In the genomic region with DNA sequence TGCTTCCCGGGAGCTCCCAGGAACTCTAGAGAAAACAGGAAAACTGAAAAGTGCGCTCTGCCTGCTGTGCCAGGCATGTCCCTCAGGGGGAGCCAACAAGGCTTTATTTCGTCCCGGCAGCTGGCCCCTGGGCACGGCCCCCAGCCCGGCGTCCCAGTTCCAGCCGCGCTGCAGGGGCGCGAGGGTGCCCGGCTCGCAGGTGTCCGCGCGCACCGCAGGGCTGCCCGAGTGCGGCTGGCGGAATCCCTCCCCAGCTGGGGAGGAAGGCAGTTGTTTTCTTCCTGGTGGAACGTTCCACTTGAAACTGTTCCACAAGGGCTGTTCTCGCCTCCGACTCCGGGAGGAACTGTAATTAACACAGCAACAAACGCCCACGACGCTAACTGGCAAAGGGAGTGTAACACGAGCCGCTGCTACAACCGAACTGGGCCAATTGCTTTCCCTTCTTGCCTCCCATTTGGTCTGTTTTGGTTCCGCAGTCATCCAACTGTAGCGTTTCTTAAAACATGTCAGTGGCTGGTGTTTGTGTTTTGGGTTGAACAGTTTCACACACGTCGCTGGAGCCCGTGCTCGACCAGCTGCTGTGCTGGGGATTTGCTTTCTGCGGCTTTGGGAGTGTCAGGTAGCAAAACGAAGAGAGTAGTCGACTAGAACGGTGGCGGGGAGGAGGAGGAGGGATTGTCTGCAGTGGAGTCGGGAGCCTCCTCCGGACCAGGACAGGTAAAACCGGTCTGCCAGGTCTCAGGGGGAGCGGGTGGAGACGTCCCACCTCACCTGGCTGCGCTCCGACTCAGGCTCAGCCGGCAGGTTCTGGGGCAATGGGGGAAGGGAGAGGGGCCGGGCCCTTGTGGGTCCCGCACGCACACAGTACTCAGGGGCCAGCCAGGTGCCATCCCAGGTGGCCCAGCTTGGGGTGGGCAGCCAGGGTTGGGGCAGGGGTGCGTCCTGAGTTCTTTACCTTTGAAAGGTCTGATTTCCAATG, we compare ENCODE assay signal across 8 cellular contexts.
DNase-seq lines count a peak whose midpoint lies in the region; ATAC-seq and TF ChIP-seq lines count a peak whose summit lies in the region.

No MANE protein-coding gene starts in this region.

- POLR2A ChIA-PET in naive thymus-derived CD4-positive, alpha-beta T cell (lab: Charles Lee) = no interaction called here

- no peak overlapping the region for H3K27ac ChIP-seq in naive thymus-derived CD4-positive, alpha-beta T cell (ENCODE audit: low read depth, low read length)
- H3K27ac ChIP-seq in uterus = peak overlapping the region; percentile 33 to 71

- peak; percentile 68 for TF ChIP-seq CTCF in fibroblast of the aortic adventitia (IDR thresholded peaks at IDR 0.05; ENCODE audit: insufficient read depth, low read length)
- peak; percentile 30 to 61 (median 47) for TF ChIP-seq CTCF in uterus (IDR thresholded peaks at IDR 0.05)

- peaks cover 0 to 1% (median 0%) of the 10 kb centered on the region in 5 donors for H3K36me3 Mint-ChIP-seq in naive thymus-derived CD4-positive, alpha-beta T cell

- H3K36me3 ChIP-seq in naive thymus-derived CD4-positive, alpha-beta T cell (ENCODE audit: control insufficient read depth in 2 of 3, insufficient read depth in 3 of 3, low read length in 3 of 3) = no peaks in the 10 kb centered on the region
- H3K36me3 ChIP-seq in uterus = no peaks in the 10 kb centered on the region

- H3K4me3 Mint-ChIP-seq in naive thymus-derived CD4-positive, alpha-beta T cell = peak overlapping the region; percentile 85 to 95 (median 90)

- peaks cover 0 to 4% of the 10 kb centered on the region in 2 donors for H3K4me1 ChIP-seq in naive thymus-derived CD4-positive, alpha-beta T cell (ENCODE audit: control insufficient read depth in 2 of 2, insufficient read depth in 2 of 2, low read length in 2 of 2)
- H3K4me1 ChIP-seq in uterus = no peaks in the 10 kb centered on the region

- CTCF ChIA-PET in naive thymus-derived CD4-positive, alpha-beta T cell (lab: Charles Lee) = interaction anchor here (1.0 to 3.5 kb wide), 4 partner anchors 123 to 260 kb away, joined by 3 to 13 read pairs (median 4); no protein-coding TSS in a partner anchor

- H3K4me1 Mint-ChIP-seq in naive thymus-derived CD4-positive, alpha-beta T cell = peaks cover 12 to 19% (median 16%) of the 10 kb centered on the region in 7 donors

- intact Hi-C loops in naive thymus-derived CD4-positive, alpha-beta T cell (cut with micrococcal nuclease) = loop anchor here (1.0 to 10.0 kb wide), 4 partner anchors 16 to 626 kb away; partner anchors contain the start of gene NUP155 (in 1 of the 2)
- intact Hi-C loops in uterus (cut with DNase I; ENCODE audit: low total_unique reads) = no loop called here

- H3K27me3 Mint-ChIP-seq in naive thymus-derived CD4-positive, alpha-beta T cell = peaks cover 46 to 64% (median 54%) of the 10 kb centered on the region in 5 donors

- H3K9me3 ChIP-seq in naive thymus-derived CD4-positive, alpha-beta T cell (ENCODE audit: control insufficient read depth in 2 of 3, low read length in 3 of 3) = no peaks in the 10 kb centered on the region
- H3K9me3 ChIP-seq in uterus = no peaks in the 10 kb centered on the region

- H3K27me3 ChIP-seq in naive thymus-derived CD4-positive, alpha-beta T cell (ENCODE audit: control insufficient read depth in 2 of 2, insufficient read depth in 2 of 2, low read length in 2 of 2) = peaks cover 0 to 5% of the 10 kb centered on the region in 2 donors
- H3K27me3 ChIP-seq in uterus = no peaks in the 10 kb centered on the region

- DNase-seq in DMS153 treated with DMSO at 0.1 percent for 48 hours (lab: John Stamatoyannopoulos, UW; ENCODE audit: unreplicated experiment) (peak; percentile 92), NCI-H510A treated with DMSO at 0.1 percent for 48 hours (lab: John Stamatoyannopoulos, UW) (peak; percentile 98), fibroblast of the aortic adventitia (ENCODE audit: low read depth) (peak; percentile 60), uterus (peak; percentile 45 to 61)
- DNase-seq in activated T-cell treated with anti-CD3 and anti-CD28 coated beads, Interleukin-2, amount 50 U/mL, for 48 hours = peak; percentile 52 to 59
- peak in 8 of 9 donors; percentile 14 to 45 (median 29) for DNase-seq in naive thymus-derived CD4-positive, alpha-beta T cell

- H3K9me3 Mint-ChIP-seq in naive thymus-derived CD4-positive, alpha-beta T cell = peaks cover 0 to 5% (median 0%) of the 10 kb centered on the region in 11 donors

- peak; percentile 70 for ATAC-seq in GM19455 (IDR thresholded peaks at IDR 0.05; ENCODE audit: unreplicated experiment)
- ATAC-seq in HG03469 (IDR thresholded peaks at IDR 0.05; ENCODE audit: unreplicated experiment) = peak; percentile 62
- peak; percentile 60 for ATAC-seq in naive thymus-derived CD4-positive, alpha-beta T cell

- H3K4me3 ChIP-seq in fibroblast of the aortic adventitia (ENCODE audit: low read depth, low read length) (peak overlapping the region; percentile 72), uterus (peak overlapping the region; percentile 28 to 63)
- peak overlapping the region; percentile 68 for H3K4me3 ChIP-seq in naive thymus-derived CD4-positive, alpha-beta T cell (ENCODE audit: low read length)

- peak in 1 of 2 donors; percentile 26 for TF ChIP-seq POLR2A in uterus (IDR thresholded peaks at IDR 0.05)

- peak overlapping the region in 3 of 9 donors; percentile 12 to 33 (median 28) for H3K27ac Mint-ChIP-seq in naive thymus-derived CD4-positive, alpha-beta T cell

Comparison
In these comparisons a context has a peak if more than half of its experiments do, and no peak if none do; other contexts are left out.
1. DNase-seq: peak in every context shown above with its lines; median percentile 98 in NCI-H510A treated with DMSO at 0.1 percent for 48 hours; 92 in DMS153 treated with DMSO at 0.1 percent for 48 hours; 60 in fibroblast of the aortic adventitia; 56 in activated T-cell treated with anti-CD3 and anti-CD28 coated beads, Interleukin-2, amount 50 U/mL, for 48 hours; 53 in uterus; 29 in naive thymus-derived CD4-positive, alpha-beta T cell.